ENCODE assay signal across 1 cellular context in genomic region chr5:57191986-57192385, GRCh38.
TF ChIP-seq lines count a peak whose summit lies in the region.

No MANE protein-coding gene starts in this region.

TF ChIP-seq in GM23338, 12 proteins besides CTCF, POLR2A, EP300 and RAD21:
- TF ChIP-seq JUNB (IDR thresholded peaks at IDR 0.05; ENCODE audit: unreplicated experiment) (no peak), POLR2AphosphoS5 (IDR thresholded peaks at IDR 0.05; ENCODE audit: low read depth) (no peak), REST (IDR thresholded peaks at IDR 0.05; ENCODE audit: unreplicated experiment) (no peak), ZNF462 (CRISPR knock-in tag; IDR thresholded peaks at IDR 0.05) (no peak), CREB1 (CRISPR knock-in tag; IDR thresholded peaks at IDR 0.05; ENCODE audit: low read depth) (no peak), NANOG (IDR thresholded peaks at IDR 0.05; ENCODE audit: borderline replicate concordance) (no peak), EZH2phosphoT487 (IDR thresholded peaks at IDR 0.05; ENCODE audit: unreplicated experiment) (no peak), ZNF114 (CRISPR knock-in tag; IDR thresholded peaks at IDR 0.05) (no peak), EZH2 (IDR thresholded peaks at IDR 0.05; ENCODE audit: low read depth, unreplicated experiment) (no peak), STAT1 (IDR thresholded peaks at IDR 0.05; ENCODE audit: unreplicated experiment) (no peak), ZNF331 (CRISPR knock-in tag; IDR thresholded peaks at IDR 0.05; ENCODE audit: low read depth) (no peak)
- TF ChIP-seq, protein P1, sequence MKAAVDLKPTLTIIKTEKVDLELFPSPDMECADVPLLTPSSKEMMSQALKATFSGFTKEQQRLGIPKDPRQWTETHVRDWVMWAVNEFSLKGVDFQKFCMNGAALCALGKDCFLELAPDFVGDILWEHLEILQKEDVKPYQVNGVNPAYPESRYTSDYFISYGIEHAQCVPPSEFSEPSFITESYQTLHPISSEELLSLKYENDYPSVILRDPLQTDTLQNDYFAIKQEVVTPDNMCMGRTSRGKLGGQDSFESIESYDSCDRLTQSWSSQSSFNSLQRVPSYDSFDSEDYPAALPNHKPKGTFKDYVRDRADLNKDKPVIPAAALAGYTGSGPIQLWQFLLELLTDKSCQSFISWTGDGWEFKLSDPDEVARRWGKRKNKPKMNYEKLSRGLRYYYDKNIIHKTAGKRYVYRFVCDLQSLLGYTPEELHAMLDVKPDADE (IDR thresholded peaks at IDR 0.05) = no peak
